Comparison of ENCODE assay signal across 30 cellular contexts in the genomic region with DNA sequence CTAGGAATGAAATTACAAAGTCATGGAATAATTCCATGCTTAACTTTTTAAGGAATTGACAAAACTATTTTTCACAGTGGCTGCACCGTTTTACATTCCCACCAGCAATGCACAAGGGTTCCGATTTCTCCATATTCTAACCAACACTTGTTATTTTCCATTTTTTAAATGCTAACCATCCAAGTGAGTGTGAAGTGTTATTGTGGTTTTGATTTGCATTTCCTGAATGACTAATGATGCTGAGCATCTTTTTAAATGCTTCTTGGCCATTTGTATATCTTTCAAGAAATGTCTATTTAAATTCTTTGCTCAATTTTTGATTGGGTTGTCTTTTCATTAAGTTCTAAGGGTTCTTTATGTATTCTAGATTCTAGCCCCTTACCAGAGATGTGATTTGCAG.
"Had no signal": no experiment of that assay in that cellular context is flagged by ENCODE, and none has a peak within 500 bp of the region (broad histone marks: within the 10 kb centered on the region; RNA-seq: fewer than 3 reads in every experiment).

No MANE protein-coding gene starts in this region.

- H3K27me3 ChIP-seq: Peyer's patch, SJSA1 had no signal

- H3K36me3 ChIP-seq: Peyer's patch, SJSA1 had no signal

- H3K9me3 ChIP-seq: Peyer's patch, SJSA1, SK-N-SH had no signal

- DNase-seq: KBM-7, MV-4-11, NCI-H1092, NCI-H1105, NCI-H1417 treated with DMSO at 0.1 percent for 48 hours, NCI-H1436 treated with DMSO at 0.1 percent for 48 hours, NCI-H1694 treated with DMSO at 0.1 percent for 48 hours, NCI-H1930, NCI-H2029 treated with DMSO at 0.1 percent for 48 hours, NCI-H2081 treated with DMSO at 0.1 percent for 48 hours, NCI-H2107, NCI-H2171, NCI-H226, NCI-H446 treated with DMSO at 0.1 percent for 48 hours, NCI-H510A, NCI-H524, NCI-H526, NCI-H69, NCI-H748 treated with DMSO at 0.1 percent for 48 hours, NCI-H82, OCI-M1, PC-3, Peyer's patch, Right ventricle myocardium superior, RPMI8226, SHP77 treated with DMSO at 0.1 percent for 48 hours, SK-N-SH, SW 1271 had no signal

- H3K27ac ChIP-seq: KMS-11, Peyer's patch, SJSA1 had no signal

- H3K4me1 ChIP-seq: Peyer's patch, SJSA1 had no signal

- H3K4me3 ChIP-seq: Peyer's patch, SJSA1 had no signal

- H3K4me2 ChIP-seq: KMS-11, SK-N-SH had no signal

- H3K9ac ChIP-seq: KMS-11, SK-N-SH had no signal

- ATAC-seq: PC-3 had no signal
